In the genomic region with DNA sequence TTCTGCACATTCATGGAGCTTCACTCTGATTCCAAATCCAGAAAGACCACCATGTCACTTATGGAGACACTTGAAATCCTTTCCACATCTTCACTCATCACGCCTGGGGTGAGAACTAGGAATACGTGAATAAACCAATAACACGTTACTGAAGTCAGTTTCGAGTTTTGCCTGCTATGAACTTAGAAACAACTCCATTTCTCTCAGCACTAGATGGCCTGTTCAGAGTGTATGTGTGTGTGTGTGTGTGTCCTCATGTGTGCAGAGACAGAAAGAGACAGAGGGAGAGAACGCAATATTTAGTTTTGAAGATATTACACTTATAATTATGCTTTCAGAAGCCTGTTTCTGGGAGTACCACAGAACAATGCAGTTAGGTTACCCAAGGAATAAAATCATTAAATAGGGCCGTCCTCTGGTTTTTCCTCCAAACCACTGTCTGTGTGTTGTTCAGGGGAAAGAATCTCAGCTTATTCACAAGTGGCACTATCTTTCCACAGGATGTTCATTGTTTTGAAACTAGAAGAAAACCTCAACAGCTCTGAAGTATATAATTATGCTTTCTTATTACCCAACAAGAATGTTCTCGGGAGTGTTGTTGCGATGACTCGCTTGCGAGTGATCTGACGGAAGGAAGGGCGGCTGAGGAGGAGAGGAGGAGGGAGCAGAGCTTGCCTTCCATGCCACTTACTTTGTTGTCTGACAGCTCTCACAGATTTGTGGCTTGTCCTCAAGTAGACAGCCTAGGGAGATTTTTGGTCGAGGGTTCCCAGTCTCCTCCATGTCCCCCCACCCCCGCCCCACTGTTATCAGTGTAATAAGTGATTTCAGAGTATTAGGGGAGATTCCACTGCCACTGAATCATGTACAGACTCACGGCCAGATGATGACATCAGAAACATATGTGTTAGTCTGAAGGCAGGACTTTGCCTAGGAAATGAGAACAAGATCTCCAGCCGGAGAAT, we compare ENCODE assay signal across 9 cellular contexts.
DNase-seq lines count a peak whose midpoint lies in the region; ATAC-seq and TF ChIP-seq lines count a peak whose summit lies in the region.
"Had no signal": no experiment of that assay in that cellular context is flagged by ENCODE, and none has a peak within 500 bp of the region (broad histone marks: within the 10 kb centered on the region; RNA-seq: fewer than 3 reads in every experiment).

No MANE protein-coding gene starts in this region.

- peak; percentile 93 for DNase-seq in LHCN-M2 (ENCODE audit: low read depth)
- peak; percentile 78 for DNase-seq in activated CD4-positive, alpha-beta T cell treated with anti-CD3 and anti-CD28 coated beads for 48 hours
- DNase-seq in dedifferentiated amniotic fluid mesenchymal stem cell (ENCODE audit: extremely low spot score), result peak; percentile 83
- peak; percentile 72 for DNase-seq in natural killer cell treated with Interleukin-12 subunit alpha and Interleukin-12 subunit beta and Interleukin-15 and Interleukin-18, amount 100 ng/mL, for 72 hours (ENCODE audit: low spot score)
- peak; percentile 26 for DNase-seq in thoracic aorta (ENCODE audit: low spot score)
- DNase-seq in NCI-H748 treated with DMSO at 0.1 percent for 48 hours (lab: John Stamatoyannopoulos, UW), result no peak
- no peak for DNase-seq in SHP77 (lab: John Stamatoyannopoulos, UW)

- no peaks in the 10 kb centered on the region for H3K27me3 ChIP-seq in thoracic aorta (replicated peaks; ENCODE audit: insufficient read depth)

- H3K27me3 Mint-ChIP-seq in natural killer cell treated with Interleukin-12 subunit alpha and Interleukin-12 subunit beta and Interleukin-15 and Interleukin-18, amount 100 ng/mL, for 72 hours, result peaks cover 6 to 10% of the 10 kb centered on the region in 2 donors

- H3K4me3 Mint-ChIP-seq in natural killer cell treated with Interleukin-12 subunit alpha and Interleukin-12 subunit beta and Interleukin-15 and Interleukin-18, amount 100 ng/mL, for 72 hours, result peak overlapping the region; percentile 76

- H3K4me3 ChIP-seq in thoracic aorta, result peak overlapping the region; percentile 52

- no peak for TF ChIP-seq CTCF in thoracic aorta (IDR thresholded peaks at IDR 0.05)

- H3K4me1 Mint-ChIP-seq in natural killer cell treated with Interleukin-12 subunit alpha and Interleukin-12 subunit beta and Interleukin-15 and Interleukin-18, amount 100 ng/mL, for 72 hours (ENCODE audit: low read depth in 2 of 2), result peaks cover 33 to 36% of the 10 kb centered on the region in 2 donors

- no peaks in the 10 kb centered on the region for H3K36me3 Mint-ChIP-seq in natural killer cell treated with Interleukin-12 subunit alpha and Interleukin-12 subunit beta and Interleukin-15 and Interleukin-18, amount 100 ng/mL, for 72 hours

- ATAC-seq in natural killer cell treated with Interleukin-12 subunit alpha and Interleukin-12 subunit beta and Interleukin-15 and Interleukin-18, amount 100 ng/mL, for 72 hours, result peak; percentile 88 to 94
- peak; percentile 77 for ATAC-seq in thoracic aorta (ENCODE audit: insufficient number of reproducible peaks, low FRiP score, low read depth)
- no peak for ATAC-seq in HG02623 (IDR thresholded peaks at IDR 0.05; ENCODE audit: unreplicated experiment)

- peak overlapping the region; percentile 17 to 23 for H3K27ac ChIP-seq in thoracic aorta
- H3K27ac ChIP-seq: VCaP had no signal

- no peaks in the 10 kb centered on the region for H3K9me3 ChIP-seq in thoracic aorta

- peaks cover 5 to 19% of the 10 kb centered on the region in 2 donors for H3K4me1 ChIP-seq in thoracic aorta (ENCODE audit: control insufficient read depth in 1 of 2, low read depth in 2 of 2)

- no peaks in the 10 kb centered on the region for H3K9me3 Mint-ChIP-seq in natural killer cell treated with Interleukin-12 subunit alpha and Interleukin-12 subunit beta and Interleukin-15 and Interleukin-18, amount 100 ng/mL, for 72 hours

- H3K27ac Mint-ChIP-seq in natural killer cell treated with Interleukin-12 subunit alpha and Interleukin-12 subunit beta and Interleukin-15 and Interleukin-18, amount 100 ng/mL, for 72 hours, result peak overlapping the region; percentile 77 to 89

- no peaks in the 10 kb centered on the region for H3K36me3 ChIP-seq in thoracic aorta

Comparison
In these comparisons a context has a peak if more than half of its experiments do, and no peak if none do; other contexts are left out.
1. DNase-seq: peak in LHCN-M2 (single experiment), activated CD4-positive, alpha-beta T cell treated with anti-CD3 and anti-CD28 coated beads for 48 hours (single experiment), dedifferentiated amniotic fluid mesenchymal stem cell (single experiment), natural killer cell treated with Interleukin-12 subunit alpha and Interleukin-12 subunit beta and Interleukin-15 and Interleukin-18, amount 100 ng/mL, for 72 hours (single experiment) and thoracic aorta (single experiment); none in NCI-H748 treated with DMSO at 0.1 percent for 48 hours (single experiment) and SHP77 (0 of 2).